Comparison of ENCODE assay signal across 14 cellular contexts in genomic region chr6:145836767-145837166, GRCh38. TPM values are rescaled to one million over a fixed set of nuclear protein-coding genes. Genes with fewer than 3 reads are reported as not detected.
DNase-seq lines count a peak whose midpoint lies in the region; ATAC-seq and TF ChIP-seq lines count a peak whose summit lies in the region.
"Had no signal": no experiment of that assay in that cellular context is flagged by ENCODE, and none has a peak within 500 bp of the region (broad histone marks: within the 10 kb centered on the region; RNA-seq: fewer than 3 reads in every experiment).

No MANE protein-coding gene starts in this region.

- H2AK5ac ChIP-seq in trophoblast cell (ENCODE audit: low read length): no peak overlapping the region

- no peak overlapping the region for H3K18ac ChIP-seq in trophoblast cell (ENCODE audit: low read length)

- H3K4me2 ChIP-seq in SK-N-SH: peak overlapping the region; percentile 68; the same call in 1 of the 2 replicates
- no peak overlapping the region for H3K4me2 ChIP-seq in trophoblast cell (ENCODE audit: low read length)

- intact Hi-C loops in activated CD8-positive, alpha-beta T cell treated with anti-CD3 and anti-CD28 coated beads for 36 hours (cut with micrococcal nuclease): no loop called here

- H3K27me3 Mint-ChIP-seq in activated CD8-positive, alpha-beta T cell treated with anti-CD3 and anti-CD28 coated beads for 36 hours: no peaks in the 10 kb centered on the region

- no peak overlapping the region for H4K91ac ChIP-seq in trophoblast cell (ENCODE audit: low read depth, low read length)

- H3K79me1 ChIP-seq in trophoblast cell (ENCODE audit: low read length): peaks cover 10% of the 10 kb centered on the region

- no peak for TF ChIP-seq CTCF in SK-N-SH (IDR thresholded peaks at IDR 0.05)
- TF ChIP-seq CTCF in activated CD8-positive, alpha-beta T cell treated with anti-CD3 and anti-CD28 coated beads for 36 hours (IDR thresholded peaks at IDR 0.05): no peak

- H4K8ac ChIP-seq in trophoblast cell (ENCODE audit: low read depth, low read length): no peak overlapping the region

- H2AFZ ChIP-seq in SK-N-SH (ENCODE audit: low read depth) (peak overlapping the region; percentile 68; the same call in 1 of the 2 replicates), trophoblast cell (ENCODE audit: insufficient read depth, low read length, poor library complexity) (no peak overlapping the region)

- no peak overlapping the region for H3K27ac Mint-ChIP-seq in activated CD8-positive, alpha-beta T cell treated with anti-CD3 and anti-CD28 coated beads for 36 hours

- POLR2A ChIA-PET in SK-N-SH (lab: Yijun Ruan, JAX): no interaction called here
- POLR2A ChIA-PET in activated CD8-positive, alpha-beta T cell treated with anti-CD3 and anti-CD28 coated beads for 36 hours (lab: Charles Lee): interaction anchor here (1.4 kb wide), 1 partner anchor 11 kb away, joined by 5 read pairs; no protein-coding TSS in a partner anchor

- no peak for ATAC-seq in activated CD8-positive, alpha-beta T cell treated with anti-CD3 and anti-CD28 coated beads for 36 hours
- ATAC-seq in HG03354 (IDR thresholded peaks at IDR 0.05; ENCODE audit: poor library complexity, severe bottlenecking, unreplicated experiment): no peak
- ATAC-seq: K562 had no signal

- TF ChIP-seq EP300 in SK-N-SH (IDR thresholded peaks at IDR 0.05; ENCODE audit: borderline replicate concordance in 1 of 2, low read depth in 1 of 2, low read length in 1 of 2): peak in 1 of 2 experiments; percentile 71; a peak in 2 of 4 replicates

- H3K79me2 ChIP-seq in SK-N-SH (ENCODE audit: insufficient read depth) (no peaks in the 10 kb centered on the region), trophoblast cell (ENCODE audit: control insufficient read depth, insufficient read depth, low read length, poor library complexity) (peaks cover 2% of the 10 kb centered on the region)

- H3K9me3 Mint-ChIP-seq in activated CD8-positive, alpha-beta T cell treated with anti-CD3 and anti-CD28 coated beads for 36 hours: no peaks in the 10 kb centered on the region

- H3K23ac ChIP-seq in trophoblast cell (ENCODE audit: low read length): no peak overlapping the region

- TF ChIP-seq RAD21 in SK-N-SH (IDR thresholded peaks at IDR 0.05; ENCODE audit: low read length): no peak

- H3K4me1 ChIP-seq in SK-N-SH (ENCODE audit: control insufficient read depth in 1 of 2, insufficient read depth in 2 of 2, low read depth in 1 of 2, low read length in 1 of 2): peaks cover 2 to 6% of the 10 kb centered on the region in 2 experiments; a peak in 3 of 4 replicates
- peaks cover 5 to 13% of the 10 kb centered on the region in 2 experiments for H3K4me1 ChIP-seq in trophoblast cell (ENCODE audit: control insufficient read depth in 1 of 2, insufficient read depth in 2 of 2, low read length in 2 of 2)

- H3K14ac ChIP-seq in trophoblast cell (ENCODE audit: low read length): no peak overlapping the region

- H3K9me3 ChIP-seq in SK-N-SH (no peaks in the 10 kb centered on the region), trophoblast cell (ENCODE audit: insufficient read depth, low read depth, low read length) (no peaks in the 10 kb centered on the region)

- no peaks in the 10 kb centered on the region for H3K36me3 ChIP-seq in SK-N-SH (replicated peaks in 1 of 2; ENCODE audit: control insufficient read depth in 1 of 2, insufficient read depth in 2 of 2, low read length in 1 of 2)
- H3K36me3 ChIP-seq in trophoblast cell (ENCODE audit: control insufficient read depth in 1 of 2, insufficient read depth in 2 of 2, low read length in 2 of 2): no peaks in the 10 kb centered on the region

- H3F3A ChIP-seq in SK-N-SH (replicated peaks; ENCODE audit: insufficient read depth): peaks cover 18% of the 10 kb centered on the region

- no peaks in the 10 kb centered on the region for H3K36me3 Mint-ChIP-seq in activated CD8-positive, alpha-beta T cell treated with anti-CD3 and anti-CD28 coated beads for 36 hours (ENCODE audit: low read depth)

- H3K27me3 ChIP-seq in SK-N-SH (ENCODE audit: insufficient read depth) (no peaks in the 10 kb centered on the region), trophoblast cell (ENCODE audit: insufficient read depth, low read length) (no peaks in the 10 kb centered on the region)

- H3K9me2 ChIP-seq in SK-N-SH: no peaks in the 10 kb centered on the region

- H3K4ac ChIP-seq in trophoblast cell (ENCODE audit: low read depth, low read length): no peak overlapping the region

- no peak overlapping the region for H2BK12ac ChIP-seq in trophoblast cell (ENCODE audit: low read length)

- H3K9ac ChIP-seq in SK-N-SH (peak overlapping the region; percentile 30; the same call in 1 of the 2 replicates), trophoblast cell (ENCODE audit: low read length) (no peak overlapping the region)

- H4K20me1 ChIP-seq in SK-N-SH (ENCODE audit: insufficient read depth): no peaks in the 10 kb centered on the region

- H3K4me3 ChIP-seq in SK-N-SH (ENCODE audit: low read depth in 2 of 2, low read length in 1 of 2): no peak overlapping the region
- no peak overlapping the region for H3K4me3 ChIP-seq in trophoblast cell (ENCODE audit: low read depth, low read length)
- H3K4me3 ChIP-seq: K562 had no signal

- DNase-seq in EL: peak; percentile 56
- no peak for DNase-seq in SK-N-SH
- peak; percentile 36 for DNase-seq in fibroblast of peridontal ligament (ENCODE audit: extremely low read depth)
- peak; percentile 51 to 96 for DNase-seq in trophoblast cell
- DNase-seq in activated CD8-positive, alpha-beta T cell treated with anti-CD3 and anti-CD28 coated beads for 36 hours: no peak
- DNase-seq in GOT3 (lab: John Stamatoyannopoulos, UW): no peak
- DNase-seq: DMS 273 treated with DMSO at 0.1 percent for 48 hours, NCI-H1417 treated with DMSO at 0.1 percent for 48 hours, NCI-H1930, NCI-H446 had no signal

- H3K4me3 Mint-ChIP-seq in activated CD8-positive, alpha-beta T cell treated with anti-CD3 and anti-CD28 coated beads for 36 hours: no peak overlapping the region

- no peak overlapping the region for H4K12ac ChIP-seq in trophoblast cell (ENCODE audit: low read depth, low read length)

- CTCF ChIA-PET in SK-N-SH (lab: Yijun Ruan, JAX): interaction anchor here (0.8 kb wide), 1 partner anchor 12 kb away, joined by 3 read pairs; no protein-coding TSS in a partner anchor
- CTCF ChIA-PET in activated CD8-positive, alpha-beta T cell treated with anti-CD3 and anti-CD28 coated beads for 36 hours (lab: Charles Lee): interaction anchor here (1.4 kb wide), 1 partner anchor 28 kb away, joined by 3 read pairs; no protein-coding TSS in a partner anchor

- 35% methylated on average over 1 of the region's 1 CpG for WGBS in SK-N-SH (ENCODE audit: low lambda C conversion rate)
- WGBS in trophoblast cell (ENCODE audit: extremely low coverage, insufficient coverage, insufficient read length): no CpG with 5 or more reads among the region's 1 CpG

- H3K27ac ChIP-seq in SK-N-SH (ENCODE audit: low read depth in 2 of 2, low read length in 1 of 2) (peak overlapping the region in 1 of 2 experiments; percentile 87; a peak in 2 of 4 replicates), trophoblast cell (ENCODE audit: low read depth, low read length) (peak overlapping the region; percentile 90)
- H3K27ac ChIP-seq: C4-2B, RWPE1 had no signal

- peaks cover 7% of the 10 kb centered on the region for H3K4me1 Mint-ChIP-seq in activated CD8-positive, alpha-beta T cell treated with anti-CD3 and anti-CD28 coated beads for 36 hours (ENCODE audit: low read depth)

- H2BK5ac ChIP-seq in trophoblast cell (ENCODE audit: low read depth, low read length, poor library complexity): no peak overlapping the region

- no peak overlapping the region for H2BK120ac ChIP-seq in trophoblast cell (ENCODE audit: insufficient read depth, low read length, poor library complexity)

TF ChIP-seq in SK-N-SH, 30 proteins besides CTCF, POLR2A, EP300 and RAD21 (continues in another document):
- TF ChIP-seq GATA2 (CRISPR knock-in tag; IDR thresholded peaks at IDR 0.05) (no peak), JUND (IDR thresholded peaks at IDR 0.05) (peak; percentile 68), CHD2 (IDR thresholded peaks at IDR 0.05; ENCODE audit: low read length, partially characterized antibody) (no peak), TAF1 (IDR thresholded peaks at IDR 0.05; ENCODE audit: borderline replicate concordance, low read depth, low read length) (no peak), RXRA (IDR thresholded peaks at IDR 0.05; ENCODE audit: borderline replicate concordance, low read depth) (no peak), RFX5 (IDR thresholded peaks at IDR 0.05; ENCODE audit: low read length) (no peak), FOXJ3 (CRISPR knock-in tag; IDR thresholded peaks at IDR 0.05) (no peak), PBX3 (IDR thresholded peaks at IDR 0.05) (peak; percentile 61), SIN3A (IDR thresholded peaks at IDR 0.05; ENCODE audit: borderline replicate concordance, low read depth, low read length) (no peak), NFIC (IDR thresholded peaks at IDR 0.05; ENCODE audit: borderline replicate concordance) (peak; percentile 56; the same call in 1 of the 2 replicates)
- TF ChIP-seq, protein P1, sequence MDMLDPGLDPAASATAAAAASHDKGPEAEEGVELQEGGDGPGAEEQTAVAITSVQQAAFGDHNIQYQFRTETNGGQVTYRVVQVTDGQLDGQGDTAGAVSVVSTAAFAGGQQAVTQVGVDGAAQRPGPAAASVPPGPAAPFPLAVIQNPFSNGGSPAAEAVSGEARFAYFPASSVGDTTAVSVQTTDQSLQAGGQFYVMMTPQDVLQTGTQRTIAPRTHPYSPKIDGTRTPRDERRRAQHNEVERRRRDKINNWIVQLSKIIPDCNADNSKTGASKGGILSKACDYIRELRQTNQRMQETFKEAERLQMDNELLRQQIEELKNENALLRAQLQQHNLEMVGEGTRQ (IDR thresholded peaks at IDR 0.05; ENCODE audit: borderline replicate concordance, low read depth, low read length): no peak

RNA-seq across cellular contexts. Expression of gene FBXO30, which starts 22.2 kb away (rescaled TPM):
- 1.7 and 2.4 TPM in 2 replicates for polyA plus RNA-seq in SK-N-SH (2012; rRNA removed)
- polyA plus RNA-seq in SK-N-SH (2012; cell fraction: cytosol; rRNA removed): 2.8 and 3.1 TPM in 2 replicates
- 1.2 and 3.2 TPM in 2 replicates for polyA plus RNA-seq in SK-N-SH (2012; cell fraction: nucleus; rRNA removed)
- 6.3 and 6.6 TPM in 2 replicates for polyA plus RNA-seq in trophoblast cell (2013)
- total RNA-seq in activated CD8-positive, alpha-beta T cell treated with anti-CD3 and anti-CD28 coated beads for 36 hours: 1 to 10 TPM; 3.1 to 3.4 TPM

Comparison
In these comparisons a context has a peak if more than half of its experiments do, and no peak if none do; other contexts are left out.
1. DNase-seq: peak in EL (single experiment), fibroblast of peridontal ligament (single experiment) and trophoblast cell (2 of 2); none in SK-N-SH (single experiment), activated CD8-positive, alpha-beta T cell treated with anti-CD3 and anti-CD28 coated beads for 36 hours (single experiment) and GOT3 (single experiment).